In genomic region chr2:65129613-65130439, GRCh38 we compare ENCODE assay signal across 8 cellular contexts. TPM values are rescaled to one million over a fixed set of nuclear protein-coding genes. Genes with fewer than 3 reads are reported as not detected.
DNase-seq lines count a peak whose midpoint lies in the region; TF ChIP-seq lines count a peak whose summit lies in the region.

TSS of gene RAB1A (minus strand) at chr2:65130106. CDS start at chr2:65129915, 191 bp downstream.

- peak; percentile 99 for DNase-seq in COR-L47 (lab: John Stamatoyannopoulos, UW)
- DNase-seq in GM20000 (ENCODE audit: low spot score) = peak; percentile 98
- peak; percentile 99 for DNase-seq in HT-29 (ENCODE audit: low spot score)
- DNase-seq in NK-92 treated with Interleukin-12 subunit alpha and Interleukin-12 subunit beta, amount 100 ng/mL, for 24 hours (lab: John Stamatoyannopoulos, UW) = peak; percentile 97
- DNase-seq in activated CD8-positive, alpha-beta memory T cell treated with anti-CD3 and anti-CD28 coated beads for 24 hours = peak; percentile 98
- DNase-seq in effector CD8-positive, alpha-beta T cell (lab: John Stamatoyannopoulos, UW) = peak; percentile 99
- DNase-seq in lung microvascular endothelial cell (ENCODE audit: low read depth in 2 of 2) = peak; percentile 100
- peak; percentile 96 to 99 (median 99) for DNase-seq in stimulated activated CD4-positive, alpha-beta T cell treated with anti-CD3 and anti-CD28 coated beads, TNF-alpha, amount 100 ng/mL, for 48 hours (ENCODE audit: low read depth in 3 of 3)

- peak; percentile 9 for TF ChIP-seq CTCF in GM20000 (IDR thresholded peaks at IDR 0.05; ENCODE audit: extremely low read depth, missing control alignments)

RNA-seq across cellular contexts. Expression of gene RAB1A, which starts in this region (rescaled TPM):
- 89.5 and 97.9 TPM in 2 replicates for total RNA-seq in HT-29 (2014; rRNA removed; shearing (Covaris generic))
- total RNA-seq in lung microvascular endothelial cell = 61.2 and 61.5 TPM in 2 replicates

Comparison
In these comparisons a context has a peak if more than half of its experiments do, and no peak if none do; other contexts are left out.
1. Peak in every context shown above with its lines: DNase-seq.